Comparison of ENCODE assay signal across 1 cellular context in the genomic region with DNA sequence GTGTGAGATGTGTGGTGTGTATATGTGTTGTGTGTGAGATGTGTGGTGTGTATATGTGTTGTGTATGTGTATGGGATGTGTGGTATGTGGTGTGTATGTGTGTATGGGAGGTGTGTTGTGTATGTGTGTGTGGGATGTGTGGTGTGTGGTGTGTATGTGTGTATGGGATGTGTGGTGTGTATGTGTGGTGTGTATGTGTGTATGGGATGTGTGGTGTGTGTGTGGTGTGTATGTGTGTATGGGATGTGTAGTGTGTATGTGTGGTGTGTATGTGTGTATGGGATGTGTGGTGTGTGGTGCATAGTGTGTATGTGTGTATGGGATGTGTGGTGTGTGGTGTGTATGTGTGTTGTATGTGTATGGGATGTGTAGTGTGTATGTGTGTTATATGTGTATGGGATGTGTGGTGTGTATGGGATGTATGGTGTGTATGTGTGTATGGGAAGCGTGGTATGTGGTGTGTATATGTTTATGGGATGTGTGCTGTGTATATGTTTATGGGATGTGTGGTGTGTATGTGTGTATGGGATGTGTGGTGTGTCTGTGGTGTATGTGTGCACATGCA.
TF ChIP-seq lines count a peak whose summit lies in the region.

No MANE protein-coding gene starts in this region.

TF ChIP-seq in HepG2, 621 proteins besides CTCF, POLR2A, EP300 and RAD21:
- TF ChIP-seq IKZF1 (IDR thresholded peaks at IDR 0.05): 0 out of 2 replicates have a peak, but pooled peaks have one; percentile 50
- TF ChIP-seq TBL1XR1 (IDR thresholded peaks at IDR 0.05; ENCODE audit: borderline replicate concordance, low read length, partially characterized antibody): no peak
- TF ChIP-seq, protein P1, sequence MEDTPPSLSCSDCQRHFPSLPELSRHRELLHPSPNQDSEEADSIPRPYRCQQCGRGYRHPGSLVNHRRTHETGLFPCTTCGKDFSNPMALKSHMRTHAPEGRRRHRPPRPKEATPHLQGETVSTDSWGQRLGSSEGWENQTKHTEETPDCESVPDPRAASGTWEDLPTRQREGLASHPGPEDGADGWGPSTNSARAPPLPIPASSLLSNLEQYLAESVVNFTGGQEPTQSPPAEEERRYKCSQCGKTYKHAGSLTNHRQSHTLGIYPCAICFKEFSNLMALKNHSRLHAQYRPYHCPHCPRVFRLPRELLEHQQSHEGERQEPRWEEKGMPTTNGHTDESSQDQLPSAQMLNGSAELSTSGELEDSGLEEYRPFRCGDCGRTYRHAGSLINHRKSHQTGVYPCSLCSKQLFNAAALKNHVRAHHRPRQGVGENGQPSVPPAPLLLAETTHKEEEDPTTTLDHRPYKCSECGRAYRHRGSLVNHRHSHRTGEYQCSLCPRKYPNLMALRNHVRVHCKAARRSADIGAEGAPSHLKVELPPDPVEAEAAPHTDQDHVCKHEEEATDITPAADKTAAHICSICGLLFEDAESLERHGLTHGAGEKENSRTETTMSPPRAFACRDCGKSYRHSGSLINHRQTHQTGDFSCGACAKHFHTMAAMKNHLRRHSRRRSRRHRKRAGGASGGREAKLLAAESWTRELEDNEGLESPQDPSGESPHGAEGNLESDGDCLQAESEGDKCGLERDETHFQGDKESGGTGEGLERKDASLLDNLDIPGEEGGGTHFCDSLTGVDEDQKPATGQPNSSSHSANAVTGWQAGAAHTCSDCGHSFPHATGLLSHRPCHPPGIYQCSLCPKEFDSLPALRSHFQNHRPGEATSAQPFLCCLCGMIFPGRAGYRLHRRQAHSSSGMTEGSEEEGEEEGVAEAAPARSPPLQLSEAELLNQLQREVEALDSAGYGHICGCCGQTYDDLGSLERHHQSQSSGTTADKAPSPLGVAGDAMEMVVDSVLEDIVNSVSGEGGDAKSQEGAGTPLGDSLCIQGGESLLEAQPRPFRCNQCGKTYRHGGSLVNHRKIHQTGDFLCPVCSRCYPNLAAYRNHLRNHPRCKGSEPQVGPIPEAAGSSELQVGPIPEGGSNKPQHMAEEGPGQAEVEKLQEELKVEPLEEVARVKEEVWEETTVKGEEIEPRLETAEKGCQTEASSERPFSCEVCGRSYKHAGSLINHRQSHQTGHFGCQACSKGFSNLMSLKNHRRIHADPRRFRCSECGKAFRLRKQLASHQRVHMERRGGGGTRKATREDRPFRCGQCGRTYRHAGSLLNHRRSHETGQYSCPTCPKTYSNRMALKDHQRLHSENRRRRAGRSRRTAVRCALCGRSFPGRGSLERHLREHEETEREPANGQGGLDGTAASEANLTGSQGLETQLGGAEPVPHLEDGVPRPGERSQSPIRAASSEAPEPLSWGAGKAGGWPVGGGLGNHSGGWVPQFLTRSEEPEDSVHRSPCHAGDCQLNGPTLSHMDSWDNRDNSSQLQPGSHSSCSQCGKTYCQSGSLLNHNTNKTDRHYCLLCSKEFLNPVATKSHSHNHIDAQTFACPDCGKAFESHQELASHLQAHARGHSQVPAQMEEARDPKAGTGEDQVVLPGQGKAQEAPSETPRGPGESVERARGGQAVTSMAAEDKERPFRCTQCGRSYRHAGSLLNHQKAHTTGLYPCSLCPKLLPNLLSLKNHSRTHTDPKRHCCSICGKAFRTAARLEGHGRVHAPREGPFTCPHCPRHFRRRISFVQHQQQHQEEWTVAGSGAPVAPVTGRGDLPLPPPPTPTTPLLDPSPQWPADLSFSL (CRISPR knock-in tag; IDR thresholded peaks at IDR 0.05): peak; percentile 41; the same call in 1 of the 2 replicates
- TF ChIP-seq ZNF17 (CRISPR knock-in tag; IDR thresholded peaks at IDR 0.05): no peak
- TF ChIP-seq, protein P2, sequence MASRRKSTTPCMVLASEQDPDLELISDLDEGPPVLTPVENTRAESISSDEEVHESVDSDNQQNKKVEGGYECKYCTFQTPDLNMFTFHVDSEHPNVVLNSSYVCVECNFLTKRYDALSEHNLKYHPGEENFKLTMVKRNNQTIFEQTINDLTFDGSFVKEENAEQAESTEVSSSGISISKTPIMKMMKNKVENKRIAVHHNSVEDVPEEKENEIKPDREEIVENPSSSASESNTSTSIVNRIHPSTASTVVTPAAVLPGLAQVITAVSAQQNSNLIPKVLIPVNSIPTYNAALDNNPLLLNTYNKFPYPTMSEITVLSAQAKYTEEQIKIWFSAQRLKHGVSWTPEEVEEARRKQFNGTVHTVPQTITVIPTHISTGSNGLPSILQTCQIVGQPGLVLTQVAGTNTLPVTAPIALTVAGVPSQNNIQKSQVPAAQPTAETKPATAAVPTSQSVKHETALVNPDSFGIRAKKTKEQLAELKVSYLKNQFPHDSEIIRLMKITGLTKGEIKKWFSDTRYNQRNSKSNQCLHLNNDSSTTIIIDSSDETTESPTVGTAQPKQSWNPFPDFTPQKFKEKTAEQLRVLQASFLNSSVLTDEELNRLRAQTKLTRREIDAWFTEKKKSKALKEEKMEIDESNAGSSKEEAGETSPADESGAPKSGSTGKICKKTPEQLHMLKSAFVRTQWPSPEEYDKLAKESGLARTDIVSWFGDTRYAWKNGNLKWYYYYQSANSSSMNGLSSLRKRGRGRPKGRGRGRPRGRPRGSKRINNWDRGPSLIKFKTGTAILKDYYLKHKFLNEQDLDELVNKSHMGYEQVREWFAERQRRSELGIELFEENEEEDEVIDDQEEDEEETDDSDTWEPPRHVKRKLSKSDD (CRISPR knock-in tag; IDR thresholded peaks at IDR 0.05; ENCODE audit: low read depth): no peak
- TF ChIP-seq ZNF746 (CRISPR knock-in tag; IDR thresholded peaks at IDR 0.05): no peak
- TF ChIP-seq DPF2 (CRISPR knock-in tag; IDR thresholded peaks at IDR 0.05; ENCODE audit: borderline replicate concordance, low read depth): no peak
- TF ChIP-seq, protein P3, sequence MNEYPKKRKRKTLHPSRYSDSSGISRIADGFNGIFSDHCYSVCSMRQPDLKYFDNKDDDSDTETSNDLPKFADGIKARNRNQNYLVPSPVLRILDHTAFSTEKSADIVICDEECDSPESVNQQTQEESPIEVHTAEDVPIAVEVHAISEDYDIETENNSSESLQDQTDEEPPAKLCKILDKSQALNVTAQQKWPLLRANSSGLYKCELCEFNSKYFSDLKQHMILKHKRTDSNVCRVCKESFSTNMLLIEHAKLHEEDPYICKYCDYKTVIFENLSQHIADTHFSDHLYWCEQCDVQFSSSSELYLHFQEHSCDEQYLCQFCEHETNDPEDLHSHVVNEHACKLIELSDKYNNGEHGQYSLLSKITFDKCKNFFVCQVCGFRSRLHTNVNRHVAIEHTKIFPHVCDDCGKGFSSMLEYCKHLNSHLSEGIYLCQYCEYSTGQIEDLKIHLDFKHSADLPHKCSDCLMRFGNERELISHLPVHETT (CRISPR knock-in tag; conservative IDR thresholded peaks at IDR 0.05): no peak
